ENCODE assay signal across 10 cellular contexts in the genomic region with DNA sequence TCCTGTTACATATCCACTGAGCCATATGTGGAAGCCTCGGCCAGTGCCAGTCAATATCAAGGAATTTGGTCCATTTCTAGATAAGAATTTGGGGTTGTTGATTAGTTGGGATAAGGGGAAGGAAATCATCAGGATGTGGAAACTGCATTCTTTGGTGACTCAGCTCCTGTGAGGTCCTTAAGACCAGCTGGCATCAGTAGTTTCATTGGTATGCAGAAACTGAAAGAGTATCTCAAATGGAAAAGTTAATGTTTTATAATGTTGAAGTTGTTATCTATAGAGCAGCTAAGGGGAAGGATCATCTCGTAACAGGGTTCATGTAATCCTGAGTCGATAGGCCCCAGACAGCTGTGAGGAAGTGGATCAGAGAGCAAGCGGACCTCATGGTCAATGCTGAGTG. TPM values are rescaled to one million over a fixed set of nuclear protein-coding genes. Genes with fewer than 3 reads are reported as not detected.
DNase-seq lines count a peak whose midpoint lies in the region; ATAC-seq and TF ChIP-seq lines count a peak whose summit lies in the region.
"Had no signal": no experiment of that assay in that cellular context is flagged by ENCODE, and none has a peak within 500 bp of the region (broad histone marks: within the 10 kb centered on the region; RNA-seq: fewer than 3 reads in every experiment).

No MANE protein-coding gene starts in this region.

- DNase-seq in AG04450 (ENCODE audit: low read depth, low spot score), result peak; percentile 81
- DNase-seq in HT-29 (ENCODE audit: low spot score), result peak; percentile 11
- peak; percentile 65 for DNase-seq in astrocyte of the spinal cord (ENCODE audit: low read depth, low spot score)
- no peak for DNase-seq in left lobe of liver (ENCODE audit: low spot score)
- DNase-seq in stimulated activated CD4-positive, alpha-beta T cell treated with anti-CD3 and anti-CD28 coated beads, Interleukin-2, amount 100 ng/mL, for 24 hours, result no peak
- no peak for DNase-seq in HPDE6-E6E7 (ENCODE audit: extremely low spot score)
- DNase-seq: activated CD4-positive, alpha-beta T cell treated with anti-CD3 and anti-CD28 coated beads, Interleukin-2, amount 10 ng/mL, durations not matched to agents 7 days and 5 days; CD4-positive, alpha-beta memory T cell had no signal

- ATAC-seq in left lobe of liver (peak; percentile 33), HG03135 (IDR thresholded peaks at IDR 0.05; ENCODE audit: unreplicated experiment) (no peak), GM21360 (IDR thresholded peaks at IDR 0.05; ENCODE audit: unreplicated experiment) (no peak)

- H3K27ac ChIP-seq in AG04450 (ENCODE audit: low read depth, low read length), result peak overlapping the region; percentile 80

- TF ChIP-seq CTCF in AG04450 (IDR thresholded peaks at IDR 0.05; ENCODE audit: low read depth, low read length), result no peak
- TF ChIP-seq CTCF in astrocyte of the spinal cord (IDR thresholded peaks at IDR 0.05; ENCODE audit: low read depth, low read length), result no peak

- no peaks in the 10 kb centered on the region for H3K9me3 ChIP-seq in AG04450 (ENCODE audit: control insufficient read depth, insufficient read depth, low read length)

- POLR2A ChIA-PET in AG04450 (lab: Yijun Ruan, JAX), result interaction anchor here (0.7 to 1.8 kb wide), 5 partner anchors 31 to 408 kb away, joined by 3 to 10 read pairs (median 3); no protein-coding TSS in a partner anchor

- CTCF ChIA-PET in AG04450 (lab: Charles Lee), result interaction anchor here (1.3 kb wide), 1 partner anchor 26 kb away, joined by 4 read pairs; no protein-coding TSS in a partner anchor

- H3K27me3 ChIP-seq in AG04450 (ENCODE audit: control insufficient read depth, insufficient read depth, low read length), result no peaks in the 10 kb centered on the region

- no peak overlapping the region for H3K4me3 ChIP-seq in AG04450 (ENCODE audit: low read depth, low read length)
- H3K4me3 ChIP-seq in astrocyte of the spinal cord (ENCODE audit: low read depth, low read length), result no peak overlapping the region

- in situ Hi-C loops in astrocyte of the spinal cord (cut with HindIII; ENCODE audit: low sequenced_read_pairs), result no loop called here

RNA-seq across cellular contexts. Expression of gene PRNP, which starts 52.5 kb away (rescaled TPM):
- polyA plus RNA-seq in AG04450 (2011; rRNA removed), result 242 and 258 TPM in 2 replicates
- polyA minus RNA-seq in AG04450 (2011; rRNA and poly(A)+ RNA removed), result 292 and 364 TPM in 2 replicates
- total RNA-seq in HT-29 (2014; rRNA removed; shearing (Covaris generic)), result 196 and 211 TPM in 2 replicates
- 20.5 TPM for total RNA-seq in left lobe of liver

Comparison
In these comparisons a context has a peak if more than half of its experiments do, and no peak if none do; other contexts are left out.
1. DNase-seq: peak in AG04450 (single experiment), HT-29 (single experiment) and astrocyte of the spinal cord (single experiment); none in left lobe of liver (single experiment), stimulated activated CD4-positive, alpha-beta T cell treated with anti-CD3 and anti-CD28 coated beads, Interleukin-2, amount 100 ng/mL, for 24 hours (0 of 2) and HPDE6-E6E7 (single experiment).